2 cellular contexts compared by ENCODE assay signal in genomic region chr5:172852490-172853354, GRCh38.
TF ChIP-seq lines count a peak whose summit lies in the region.

No MANE protein-coding gene starts in this region.

TF ChIP-seq in SK-N-SH, 30 proteins besides CTCF, POLR2A, EP300 and RAD21 (continued from another document):
- TF ChIP-seq, protein P1, sequence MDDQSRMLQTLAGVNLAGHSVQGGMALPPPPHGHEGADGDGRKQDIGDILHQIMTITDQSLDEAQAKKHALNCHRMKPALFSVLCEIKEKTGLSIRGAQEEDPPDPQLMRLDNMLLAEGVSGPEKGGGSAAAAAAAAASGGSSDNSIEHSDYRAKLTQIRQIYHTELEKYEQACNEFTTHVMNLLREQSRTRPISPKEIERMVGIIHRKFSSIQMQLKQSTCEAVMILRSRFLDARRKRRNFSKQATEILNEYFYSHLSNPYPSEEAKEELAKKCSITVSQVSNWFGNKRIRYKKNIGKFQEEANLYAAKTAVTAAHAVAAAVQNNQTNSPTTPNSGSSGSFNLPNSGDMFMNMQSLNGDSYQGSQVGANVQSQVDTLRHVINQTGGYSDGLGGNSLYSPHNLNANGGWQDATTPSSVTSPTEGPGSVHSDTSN (IDR thresholded peaks at IDR 0.05) = no peak
TF ChIP-seq in SK-N-SH: peak in this region for 0.

TF ChIP-seq in SK-N-SH treated with all-trans-retinoic acid at 6 μM for 48 hours, 23 proteins besides CTCF, POLR2A, EP300 and RAD21 (continued from another document):
- TF ChIP-seq TCF4 (CRISPR knock-in tag; IDR thresholded peaks at IDR 0.05; ENCODE audit: borderline replicate concordance) = no peak
- TF ChIP-seq ZFP3 (CRISPR knock-in tag; IDR thresholded peaks at IDR 0.05) = no peak
- TF ChIP-seq CSDC2 (CRISPR knock-in tag; IDR thresholded peaks at IDR 0.05) = no peak
- no peak for TF ChIP-seq ESRRG (CRISPR knock-in tag; IDR thresholded peaks at IDR 0.05)
- TF ChIP-seq OSR1 (CRISPR knock-in tag; IDR thresholded peaks at IDR 0.05) = no peak
- no peak for TF ChIP-seq SNAI2 (CRISPR knock-in tag; IDR thresholded peaks at IDR 0.05)
